ENCODE assay signal across 21 cellular contexts in genomic region chr18:23269931-23270330, GRCh38.
DNase-seq lines count a peak whose midpoint lies in the region; ATAC-seq, FAIRE-seq and TF ChIP-seq lines count a peak whose summit lies in the region.
"Had no signal": no experiment of that assay in that cellular context is flagged by ENCODE, and none has a peak within 500 bp of the region (broad histone marks: within the 10 kb centered on the region; RNA-seq: fewer than 3 reads in every experiment).

No MANE protein-coding gene starts in this region.

- 12% methylated on average over 2 of the region's 2 CpGs for WGBS in K562 (ENCODE audit: insufficient coverage, low coverage, missing lambda C conversion rate)

- H3K27me3 ChIP-seq in BLaER1 treated with 17β-estradiol and CSF1 and Interleukin-3, amounts not matched to agents 10 nM and 100 nM: no peaks in the 10 kb centered on the region
- no peaks in the 10 kb centered on the region; a peak in 1 of 5 replicates for H3K27me3 ChIP-seq in K562 (ENCODE audit: control insufficient read depth in 2 of 2, insufficient read depth in 2 of 2, low read length in 2 of 2)

- H3K4me1 Mint-ChIP-seq in activated naive CD8-positive, alpha-beta T cell treated with anti-CD3 and anti-CD28 coated beads, Interleukin-2, amount 50 U/mL, for 24 hours: peaks cover 32% of the 10 kb centered on the region
- H3K4me1 Mint-ChIP-seq in activated naive CD8-positive, alpha-beta T cell treated with anti-CD3 and anti-CD28 coated beads for 36 hours: peaks cover 17% of the 10 kb centered on the region
- peaks cover 31% of the 10 kb centered on the region for H3K4me1 Mint-ChIP-seq in stimulated activated naive CD8-positive, alpha-beta T cell treated with anti-CD3 and anti-CD28 coated beads, Interleukin-15, Interleukin-2, amounts not matched to agents 100 ng/mL and 50 ng/mL, for 24 hours (ENCODE audit: low read depth)
- H3K4me1 Mint-ChIP-seq in activated naive CD4-positive, alpha-beta T cell treated with anti-CD3 and anti-CD28 coated beads, Interleukin-2, amount 10 ng/mL, durations not matched to agents 7 days and 5 days: peaks cover 34% of the 10 kb centered on the region

- 0 out of 22 replicates have a peak overlapping the region, but pooled peaks of 1 of the 11 experiments have one; percentile 1 for H3K4me2 ChIP-seq in BLaER1 treated with 17β-estradiol and CSF1 and Interleukin-3, amounts not matched to agents 10 nM and 100 nM
- H3K4me2 ChIP-seq in K562 (ENCODE audit: insufficient read depth, low read length): no peak overlapping the region
- H3K4me2 ChIP-seq: GM23338 had no signal

- H3K4me3 ChIP-seq in BLaER1 treated with 17β-estradiol and CSF1 and Interleukin-3, amounts not matched to agents 10 nM and 100 nM: peak overlapping the region in 7 of 10 experiments; percentile 1 to 47 (median 9); a peak in 6 of 20 replicates
- H3K4me3 ChIP-seq in K562: no peak overlapping the region
- H3K4me3 ChIP-seq: GM23338 had no signal

- peaks cover 30% of the 10 kb centered on the region for H3K36me3 Mint-ChIP-seq in activated naive CD8-positive, alpha-beta T cell treated with anti-CD3 and anti-CD28 coated beads, Interleukin-2, amount 50 U/mL, for 24 hours (ENCODE audit: low read depth)
- peaks cover 32% of the 10 kb centered on the region for H3K36me3 Mint-ChIP-seq in activated naive CD8-positive, alpha-beta T cell treated with anti-CD3 and anti-CD28 coated beads for 36 hours
- peaks cover 30% of the 10 kb centered on the region for H3K36me3 Mint-ChIP-seq in stimulated activated naive CD8-positive, alpha-beta T cell treated with anti-CD3 and anti-CD28 coated beads, Interleukin-15, Interleukin-2, amounts not matched to agents 100 ng/mL and 50 ng/mL, for 24 hours (ENCODE audit: low read depth)
- H3K36me3 Mint-ChIP-seq in activated naive CD4-positive, alpha-beta T cell treated with anti-CD3 and anti-CD28 coated beads, Interleukin-2, amount 10 ng/mL, durations not matched to agents 7 days and 5 days: peaks cover 11% of the 10 kb centered on the region

- no peak for TF ChIP-seq CTCF in K562 (IDR thresholded peaks at IDR 0.05 in 2 of 3, conservative IDR thresholded peaks at IDR 0.05 in 1 of 3; ENCODE audit: insufficient read depth in 2 of 3, low read depth in 1 of 3, low read length in 3 of 3)

- no peaks in the 10 kb centered on the region for H3K79me2 ChIP-seq in K562 (ENCODE audit: control insufficient read depth, insufficient read depth, low read length)

- no peak for FAIRE-seq in K562 (lab: Jason Lieb, UNC)
- FAIRE-seq: D721Med, G401.6, GM12891 had no signal

- no peak for ATAC-seq in activated naive CD8-positive, alpha-beta T cell treated with anti-CD3 and anti-CD28 coated beads, Interleukin-2, amount 50 U/mL, for 24 hours
- ATAC-seq in K562: no peak
- ATAC-seq: CD8-positive, alpha-beta T cell; GM23338 had no signal

- H3K9me3 Mint-ChIP-seq in activated naive CD8-positive, alpha-beta T cell treated with anti-CD3 and anti-CD28 coated beads, Interleukin-2, amount 50 U/mL, for 24 hours: peaks cover 24% of the 10 kb centered on the region
- peaks cover 25% of the 10 kb centered on the region for H3K9me3 Mint-ChIP-seq in activated naive CD8-positive, alpha-beta T cell treated with anti-CD3 and anti-CD28 coated beads for 36 hours
- peaks cover 32% of the 10 kb centered on the region for H3K9me3 Mint-ChIP-seq in stimulated activated naive CD8-positive, alpha-beta T cell treated with anti-CD3 and anti-CD28 coated beads, Interleukin-15, Interleukin-2, amounts not matched to agents 100 ng/mL and 50 ng/mL, for 24 hours
- peaks cover 37% of the 10 kb centered on the region for H3K9me3 Mint-ChIP-seq in activated naive CD4-positive, alpha-beta T cell treated with anti-CD3 and anti-CD28 coated beads, Interleukin-2, amount 10 ng/mL, durations not matched to agents 7 days and 5 days

- no peak overlapping the region for H3K27ac ChIP-seq in BLaER1 treated with 17β-estradiol and CSF1 and Interleukin-3, amounts not matched to agents 10 nM and 100 nM
- no peak overlapping the region for H3K27ac ChIP-seq in K562 (ENCODE audit: extremely low read depth, low read depth, low read length)
- H3K27ac ChIP-seq: HL-60 had no signal

- H3K4me1 ChIP-seq in BLaER1 treated with 17β-estradiol and CSF1 and Interleukin-3, amounts not matched to agents 10 nM and 100 nM: peaks cover 29 to 66% (median 38%) of the 10 kb centered on the region in 10 experiments
- H3K4me1 ChIP-seq in K562 (replicated peaks in 1 of 2; ENCODE audit: control insufficient read depth in 2 of 2, insufficient read depth in 2 of 2, low read length in 2 of 2): peaks cover 3 to 8% of the 10 kb centered on the region in 2 experiments

- peaks cover 6 to 28% (median 12%) of the 10 kb centered on the region in 11 experiments; a peak in 14 of 22 replicates for H3K36me3 ChIP-seq in BLaER1 treated with 17β-estradiol and CSF1 and Interleukin-3, amounts not matched to agents 10 nM and 100 nM
- no peaks in the 10 kb centered on the region for H3K36me3 ChIP-seq in K562 (ENCODE audit: control insufficient read depth, insufficient read depth, low read length)

- H3K9ac ChIP-seq in BLaER1 treated with 17β-estradiol and CSF1 and Interleukin-3, amounts not matched to agents 10 nM and 100 nM: no peak overlapping the region
- H3K9ac ChIP-seq in K562 (ENCODE audit: insufficient read depth in 1 of 2, low read depth in 2 of 2, low read length in 2 of 2): no peak overlapping the region

- no peak for TF ChIP-seq RAD21 in K562 (CRISPR knock-in tag; conservative IDR thresholded peaks at IDR 0.05 in 1 of 2, IDR thresholded peaks at IDR 0.05 in 1 of 2)

- CTCF ChIA-PET in K562 (lab: Yijun Ruan, JAX; ENCODE audit: low intra/inter-chr PET ratio): no interaction called here
- CTCF ChIA-PET in activated naive CD4-positive, alpha-beta T cell treated with anti-CD3 and anti-CD28 coated beads, Interleukin-2, amount 10 ng/mL, durations not matched to agents 7 days and 5 days (lab: Charles Lee): no interaction called here

- no peak overlapping the region for H3K4me3 Mint-ChIP-seq in activated naive CD8-positive, alpha-beta T cell treated with anti-CD3 and anti-CD28 coated beads, Interleukin-2, amount 50 U/mL, for 24 hours
- no peak overlapping the region for H3K4me3 Mint-ChIP-seq in activated naive CD8-positive, alpha-beta T cell treated with anti-CD3 and anti-CD28 coated beads for 36 hours
- no peak overlapping the region for H3K4me3 Mint-ChIP-seq in stimulated activated naive CD8-positive, alpha-beta T cell treated with anti-CD3 and anti-CD28 coated beads, Interleukin-15, Interleukin-2, amounts not matched to agents 100 ng/mL and 50 ng/mL, for 24 hours
- no peak overlapping the region for H3K4me3 Mint-ChIP-seq in activated naive CD4-positive, alpha-beta T cell treated with anti-CD3 and anti-CD28 coated beads, Interleukin-2, amount 10 ng/mL, durations not matched to agents 7 days and 5 days
- H3K4me3 Mint-ChIP-seq: CD14-positive monocyte; CD8-positive, alpha-beta T cell; GM23338 had no signal

- no peaks in the 10 kb centered on the region for H3K9me1 ChIP-seq in K562 (ENCODE audit: control insufficient read depth, insufficient read depth, low read length)

- intact Hi-C loops in K562 (cut with micrococcal nuclease): no loop called here

- no peak for TF ChIP-seq EP300 in K562 (IDR thresholded peaks at IDR 0.05; ENCODE audit: low read length)

- TF ChIP-seq POLR2A in K562 (conservative IDR thresholded peaks at IDR 0.05): no peak

- no peak overlapping the region for H3K27ac Mint-ChIP-seq in activated naive CD8-positive, alpha-beta T cell treated with anti-CD3 and anti-CD28 coated beads, Interleukin-2, amount 50 U/mL, for 24 hours
- H3K27ac Mint-ChIP-seq in activated naive CD8-positive, alpha-beta T cell treated with anti-CD3 and anti-CD28 coated beads for 36 hours: no peak overlapping the region
- H3K27ac Mint-ChIP-seq in stimulated activated naive CD8-positive, alpha-beta T cell treated with anti-CD3 and anti-CD28 coated beads, Interleukin-15, Interleukin-2, amounts not matched to agents 100 ng/mL and 50 ng/mL, for 24 hours: peak overlapping the region; percentile 68
- H3K27ac Mint-ChIP-seq in activated naive CD4-positive, alpha-beta T cell treated with anti-CD3 and anti-CD28 coated beads, Interleukin-2, amount 10 ng/mL, durations not matched to agents 7 days and 5 days: no peak overlapping the region
- H3K27ac Mint-ChIP-seq: GM23338 had no signal

- no peaks in the 10 kb centered on the region for H3K27me3 Mint-ChIP-seq in activated naive CD8-positive, alpha-beta T cell treated with anti-CD3 and anti-CD28 coated beads, Interleukin-2, amount 50 U/mL, for 24 hours
- no peaks in the 10 kb centered on the region for H3K27me3 Mint-ChIP-seq in activated naive CD8-positive, alpha-beta T cell treated with anti-CD3 and anti-CD28 coated beads for 36 hours
- no peaks in the 10 kb centered on the region for H3K27me3 Mint-ChIP-seq in stimulated activated naive CD8-positive, alpha-beta T cell treated with anti-CD3 and anti-CD28 coated beads, Interleukin-15, Interleukin-2, amounts not matched to agents 100 ng/mL and 50 ng/mL, for 24 hours
- no peaks in the 10 kb centered on the region for H3K27me3 Mint-ChIP-seq in activated naive CD4-positive, alpha-beta T cell treated with anti-CD3 and anti-CD28 coated beads, Interleukin-2, amount 10 ng/mL, durations not matched to agents 7 days and 5 days

- H3K9me3 ChIP-seq in BLaER1 treated with 17β-estradiol and CSF1 and Interleukin-3, amounts not matched to agents 10 nM and 100 nM (replicated peaks in 1 of 11): peaks cover 41 to 57% (median 53%) of the 10 kb centered on the region in 11 experiments
- peaks cover 6% of the 10 kb centered on the region for H3K9me3 ChIP-seq in K562 (replicated peaks; ENCODE audit: control insufficient read depth, insufficient read depth, low read depth, low read length)

- no peak overlapping the region for H2AFZ ChIP-seq in K562 (ENCODE audit: low read depth, low read length)
- H2AFZ ChIP-seq: GM23338 had no signal

- in situ Hi-C loops in K562 (cut with MboI): no loop called here

- BruUV-seq in K562 (replicated peaks; lab: Mats Ljungman, UMichigan): no TSS peak

- POLR2A ChIA-PET in K562 (lab: Yijun Ruan, JAX): no interaction called here

- H4K20me1 ChIP-seq in BLaER1 treated with 17β-estradiol and CSF1 and Interleukin-3, amounts not matched to agents 10 nM and 100 nM: no peaks in the 10 kb centered on the region
- H4K20me1 ChIP-seq in K562 (replicated peaks; ENCODE audit: control insufficient read depth, insufficient read depth, low read length): no peaks in the 10 kb centered on the region

- DNase-seq in activated naive CD8-positive, alpha-beta T cell treated with anti-CD3 and anti-CD28 coated beads, Interleukin-2, amount 50 U/mL, for 24 hours: peak; percentile 32
- no peak for DNase-seq in activated naive CD8-positive, alpha-beta T cell treated with anti-CD3 and anti-CD28 coated beads for 36 hours
- DNase-seq in K562 (ENCODE audit: extremely low read depth in 1 of 4, low spot score in 3 of 4): no peak
- DNase-seq in OCI-M2 (lab: John Stamatoyannopoulos, UW; ENCODE audit: unreplicated experiment): no peak
- DNase-seq in activated naive CD4-positive, alpha-beta T cell treated with anti-CD3 and anti-CD28 coated beads, Interleukin-2, amount 10 ng/mL, durations not matched to agents 7 days and 5 days: no peak
- DNase-seq: 8988T; ACHN; CD8-positive, alpha-beta T cell; COR-L47; DMS153; DMS79 treated with DMSO at 0.1 percent for 48 hours; EL; H7 had no signal

TF ChIP-seq in K562, 482 proteins besides CTCF, POLR2A, EP300 and RAD21 (continues in another document):
- peak; percentile 87 for TF ChIP-seq TRIM28 (IDR thresholded peaks at IDR 0.05)
- no peak for TF ChIP-seq KDM4B (IDR thresholded peaks at IDR 0.05; ENCODE audit: borderline replicate concordance in 2 of 2, low read depth in 1 of 2)
